ENCODE assay signal across 1 cellular context in the genomic region with DNA sequence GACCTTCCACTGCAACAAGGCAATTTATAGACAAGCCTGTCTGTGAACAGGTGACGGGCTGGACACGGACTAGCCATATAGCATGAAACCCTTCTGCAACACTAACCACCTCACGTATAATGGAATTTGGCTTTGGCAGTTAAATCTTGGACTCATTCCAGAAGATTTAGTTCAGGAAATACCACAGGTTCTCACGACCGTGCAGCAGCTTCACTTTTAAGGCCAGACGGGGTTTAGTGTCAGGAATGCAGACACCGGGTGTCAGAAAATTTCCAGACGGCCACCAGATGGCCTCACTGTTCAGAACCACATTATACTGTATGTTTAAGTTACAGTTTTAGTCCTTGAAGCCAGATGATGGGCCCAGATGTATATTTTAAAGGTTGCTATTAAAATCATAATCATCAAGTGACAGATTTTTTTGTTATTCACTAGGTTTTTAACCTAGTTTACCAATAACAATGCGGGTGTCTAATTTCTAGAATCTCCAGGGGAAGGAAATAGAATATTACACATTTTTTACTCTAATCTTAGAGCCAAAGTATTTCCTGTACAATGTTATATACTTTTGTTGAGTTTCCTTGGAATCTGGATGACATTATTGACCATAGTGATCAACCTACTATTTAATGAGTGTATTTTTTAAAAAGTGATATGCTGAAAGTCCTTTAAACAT.
TF ChIP-seq lines count a peak whose summit lies in the region.

No MANE protein-coding gene starts in this region.

TF ChIP-seq in HepG2, 621 proteins besides CTCF, POLR2A, EP300 and RAD21 (continued from another document and continues in another):
- TF ChIP-seq, protein P1, sequence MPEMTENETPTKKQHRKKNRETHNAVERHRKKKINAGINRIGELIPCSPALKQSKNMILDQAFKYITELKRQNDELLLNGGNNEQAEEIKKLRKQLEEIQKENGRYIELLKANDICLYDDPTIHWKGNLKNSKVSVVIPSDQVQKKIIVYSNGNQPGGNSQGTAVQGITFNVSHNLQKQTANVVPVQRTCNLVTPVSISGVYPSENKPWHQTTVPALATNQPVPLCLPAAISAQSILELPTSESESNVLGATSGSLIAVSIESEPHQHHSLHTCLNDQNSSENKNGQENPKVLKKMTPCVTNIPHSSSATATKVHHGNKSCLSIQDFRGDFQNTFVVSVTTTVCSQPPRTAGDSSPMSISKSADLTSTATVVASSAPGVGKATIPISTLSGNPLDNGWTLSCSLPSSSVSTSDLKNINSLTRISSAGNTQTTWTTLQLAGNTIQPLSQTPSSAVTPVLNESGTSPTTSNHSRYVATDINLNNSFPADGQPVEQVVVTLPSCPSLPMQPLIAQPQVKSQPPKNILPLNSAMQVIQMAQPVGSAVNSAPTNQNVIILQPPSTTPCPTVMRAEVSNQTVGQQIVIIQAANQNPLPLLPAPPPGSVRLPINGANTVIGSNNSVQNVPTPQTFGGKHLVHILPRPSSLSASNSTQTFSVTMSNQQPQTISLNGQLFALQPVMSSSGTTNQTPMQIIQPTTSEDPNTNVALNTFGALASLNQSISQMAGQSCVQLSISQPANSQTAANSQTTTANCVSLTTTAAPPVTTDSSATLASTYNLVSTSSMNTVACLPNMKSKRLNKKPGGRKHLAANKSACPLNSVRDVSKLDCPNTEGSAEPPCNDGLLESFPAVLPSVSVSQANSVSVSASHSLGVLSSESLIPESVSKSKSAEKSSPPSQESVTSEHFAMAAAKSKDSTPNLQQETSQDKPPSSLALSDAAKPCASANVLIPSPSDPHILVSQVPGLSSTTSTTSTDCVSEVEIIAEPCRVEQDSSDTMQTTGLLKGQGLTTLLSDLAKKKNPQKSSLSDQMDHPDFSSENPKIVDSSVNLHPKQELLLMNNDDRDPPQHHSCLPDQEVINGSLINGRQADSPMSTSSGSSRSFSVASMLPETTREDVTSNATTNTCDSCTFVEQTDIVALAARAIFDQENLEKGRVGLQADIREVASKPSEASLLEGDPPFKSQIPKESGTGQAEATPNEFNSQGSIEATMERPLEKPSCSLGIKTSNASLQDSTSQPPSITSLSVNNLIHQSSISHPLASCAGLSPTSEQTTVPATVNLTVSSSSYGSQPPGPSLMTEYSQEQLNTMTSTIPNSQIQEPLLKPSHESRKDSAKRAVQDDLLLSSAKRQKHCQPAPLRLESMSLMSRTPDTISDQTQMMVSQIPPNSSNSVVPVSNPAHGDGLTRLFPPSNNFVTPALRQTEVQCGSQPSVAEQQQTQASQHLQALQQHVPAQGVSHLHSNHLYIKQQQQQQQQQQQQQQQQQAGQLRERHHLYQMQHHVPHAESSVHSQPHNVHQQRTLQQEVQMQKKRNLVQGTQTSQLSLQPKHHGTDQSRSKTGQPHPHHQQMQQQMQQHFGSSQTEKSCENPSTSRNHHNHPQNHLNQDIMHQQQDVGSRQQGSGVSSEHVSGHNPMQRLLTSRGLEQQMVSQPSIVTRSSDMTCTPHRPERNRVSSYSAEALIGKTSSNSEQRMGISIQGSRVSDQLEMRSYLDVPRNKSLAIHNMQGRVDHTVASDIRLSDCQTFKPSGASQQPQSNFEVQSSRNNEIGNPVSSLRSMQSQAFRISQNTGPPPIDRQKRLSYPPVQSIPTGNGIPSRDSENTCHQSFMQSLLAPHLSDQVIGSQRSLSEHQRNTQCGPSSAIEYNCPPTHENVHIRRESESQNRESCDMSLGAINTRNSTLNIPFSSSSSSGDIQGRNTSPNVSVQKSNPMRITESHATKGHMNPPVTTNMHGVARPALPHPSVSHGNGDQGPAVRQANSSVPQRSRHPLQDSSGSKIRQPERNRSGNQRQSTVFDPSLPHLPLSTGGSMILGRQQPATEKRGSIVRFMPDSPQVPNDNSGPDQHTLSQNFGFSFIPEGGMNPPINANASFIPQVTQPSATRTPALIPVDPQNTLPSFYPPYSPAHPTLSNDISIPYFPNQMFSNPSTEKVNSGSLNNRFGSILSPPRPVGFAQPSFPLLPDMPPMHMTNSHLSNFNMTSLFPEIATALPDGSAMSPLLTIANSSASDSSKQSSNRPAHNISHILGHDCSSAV (CRISPR knock-in tag; IDR thresholded peaks at IDR 0.05; ENCODE audit: borderline replicate concordance): no peak
- no peak for TF ChIP-seq NCOA5 (CRISPR knock-in tag; IDR thresholded peaks at IDR 0.05)
- TF ChIP-seq, protein P2, sequence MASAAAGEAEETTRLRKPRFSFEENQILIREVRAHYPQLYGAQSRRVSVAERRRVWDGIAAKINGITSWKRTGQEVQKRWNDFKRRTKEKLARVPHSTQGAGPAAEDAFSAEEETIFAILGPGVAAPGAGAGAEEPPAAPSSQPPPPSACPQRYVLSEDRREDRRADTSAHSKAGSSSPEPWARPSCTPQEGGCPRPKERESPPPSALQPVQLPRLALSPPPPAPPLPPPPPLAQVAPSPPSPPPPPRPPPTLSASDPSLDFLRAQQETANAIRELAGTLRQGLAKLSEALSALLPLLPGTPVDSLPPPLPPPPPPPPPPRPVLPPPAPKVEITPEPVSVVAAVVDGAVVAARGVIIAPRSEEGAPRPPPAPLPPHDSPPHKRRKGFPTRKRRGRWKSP (CRISPR knock-in tag; IDR thresholded peaks at IDR 0.05): no peak
- TF ChIP-seq ZNF543 (CRISPR knock-in tag; IDR thresholded peaks at IDR 0.05): no peak
- no peak for TF ChIP-seq TCF7 (IDR thresholded peaks at IDR 0.05; ENCODE audit: low read depth)
- TF ChIP-seq, protein P3, sequence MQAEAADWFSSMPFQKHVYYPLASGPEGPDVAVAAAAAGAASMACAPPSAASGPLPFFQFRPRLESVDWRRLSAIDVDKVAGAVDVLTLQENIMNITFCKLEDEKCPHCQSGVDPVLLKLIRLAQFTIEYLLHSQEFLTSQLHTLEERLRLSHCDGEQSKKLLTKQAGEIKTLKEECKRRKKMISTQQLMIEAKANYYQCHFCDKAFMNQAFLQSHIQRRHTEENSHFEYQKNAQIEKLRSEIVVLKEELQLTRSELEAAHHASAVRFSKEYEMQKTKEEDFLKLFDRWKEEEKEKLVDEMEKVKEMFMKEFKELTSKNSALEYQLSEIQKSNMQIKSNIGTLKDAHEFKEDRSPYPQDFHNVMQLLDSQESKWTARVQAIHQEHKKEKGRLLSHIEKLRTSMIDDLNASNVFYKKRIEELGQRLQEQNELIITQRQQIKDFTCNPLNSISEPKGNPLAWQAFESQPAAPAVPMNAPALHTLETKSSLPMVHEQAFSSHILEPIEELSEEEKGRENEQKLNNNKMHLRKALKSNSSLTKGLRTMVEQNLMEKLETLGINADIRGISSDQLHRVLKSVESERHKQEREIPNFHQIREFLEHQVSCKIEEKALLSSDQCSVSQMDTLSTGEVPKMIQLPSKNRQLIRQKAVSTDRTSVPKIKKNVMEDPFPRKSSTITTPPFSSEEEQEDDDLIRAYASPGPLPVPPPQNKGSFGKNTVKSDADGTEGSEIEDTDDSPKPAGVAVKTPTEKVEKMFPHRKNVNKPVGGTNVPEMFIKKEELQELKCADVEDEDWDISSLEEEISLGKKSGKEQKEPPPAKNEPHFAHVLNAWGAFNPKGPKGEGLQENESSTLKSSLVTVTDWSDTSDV (CRISPR knock-in tag; IDR thresholded peaks at IDR 0.05): no peak
- TF ChIP-seq, protein P4, sequence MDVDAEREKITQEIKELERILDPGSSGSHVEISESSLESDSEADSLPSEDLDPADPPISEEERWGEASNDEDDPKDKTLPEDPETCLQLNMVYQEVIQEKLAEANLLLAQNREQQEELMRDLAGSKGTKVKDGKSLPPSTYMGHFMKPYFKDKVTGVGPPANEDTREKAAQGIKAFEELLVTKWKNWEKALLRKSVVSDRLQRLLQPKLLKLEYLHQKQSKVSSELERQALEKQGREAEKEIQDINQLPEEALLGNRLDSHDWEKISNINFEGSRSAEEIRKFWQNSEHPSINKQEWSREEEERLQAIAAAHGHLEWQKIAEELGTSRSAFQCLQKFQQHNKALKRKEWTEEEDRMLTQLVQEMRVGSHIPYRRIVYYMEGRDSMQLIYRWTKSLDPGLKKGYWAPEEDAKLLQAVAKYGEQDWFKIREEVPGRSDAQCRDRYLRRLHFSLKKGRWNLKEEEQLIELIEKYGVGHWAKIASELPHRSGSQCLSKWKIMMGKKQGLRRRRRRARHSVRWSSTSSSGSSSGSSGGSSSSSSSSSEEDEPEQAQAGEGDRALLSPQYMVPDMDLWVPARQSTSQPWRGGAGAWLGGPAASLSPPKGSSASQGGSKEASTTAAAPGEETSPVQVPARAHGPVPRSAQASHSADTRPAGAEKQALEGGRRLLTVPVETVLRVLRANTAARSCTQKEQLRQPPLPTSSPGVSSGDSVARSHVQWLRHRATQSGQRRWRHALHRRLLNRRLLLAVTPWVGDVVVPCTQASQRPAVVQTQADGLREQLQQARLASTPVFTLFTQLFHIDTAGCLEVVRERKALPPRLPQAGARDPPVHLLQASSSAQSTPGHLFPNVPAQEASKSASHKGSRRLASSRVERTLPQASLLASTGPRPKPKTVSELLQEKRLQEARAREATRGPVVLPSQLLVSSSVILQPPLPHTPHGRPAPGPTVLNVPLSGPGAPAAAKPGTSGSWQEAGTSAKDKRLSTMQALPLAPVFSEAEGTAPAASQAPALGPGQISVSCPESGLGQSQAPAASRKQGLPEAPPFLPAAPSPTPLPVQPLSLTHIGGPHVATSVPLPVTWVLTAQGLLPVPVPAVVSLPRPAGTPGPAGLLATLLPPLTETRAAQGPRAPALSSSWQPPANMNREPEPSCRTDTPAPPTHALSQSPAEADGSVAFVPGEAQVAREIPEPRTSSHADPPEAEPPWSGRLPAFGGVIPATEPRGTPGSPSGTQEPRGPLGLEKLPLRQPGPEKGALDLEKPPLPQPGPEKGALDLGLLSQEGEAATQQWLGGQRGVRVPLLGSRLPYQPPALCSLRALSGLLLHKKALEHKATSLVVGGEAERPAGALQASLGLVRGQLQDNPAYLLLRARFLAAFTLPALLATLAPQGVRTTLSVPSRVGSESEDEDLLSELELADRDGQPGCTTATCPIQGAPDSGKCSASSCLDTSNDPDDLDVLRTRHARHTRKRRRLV (CRISPR knock-in tag; IDR thresholded peaks at IDR 0.05): no peak
- TF ChIP-seq MEF2D (CRISPR knock-in tag; IDR thresholded peaks at IDR 0.05): no peak
- no peak for TF ChIP-seq NR2F6 (IDR thresholded peaks at IDR 0.05)
- no peak for TF ChIP-seq NR2F6 (CRISPR knock-in tag; IDR thresholded peaks at IDR 0.05)
- TF ChIP-seq KLF13 (CRISPR knock-in tag; IDR thresholded peaks at IDR 0.05): no peak
- TF ChIP-seq KLF16 (CRISPR knock-in tag; IDR thresholded peaks at IDR 0.05): 0 out of 4 replicates have a peak, but pooled peaks of 1 of the 2 experiments have one; percentile 32
- no peak for TF ChIP-seq BHLHE40 (IDR thresholded peaks at IDR 0.05; ENCODE audit: low read length)
- no peak for TF ChIP-seq ATAD3A (CRISPR knock-in tag; IDR thresholded peaks at IDR 0.05)
- TF ChIP-seq, protein P5, sequence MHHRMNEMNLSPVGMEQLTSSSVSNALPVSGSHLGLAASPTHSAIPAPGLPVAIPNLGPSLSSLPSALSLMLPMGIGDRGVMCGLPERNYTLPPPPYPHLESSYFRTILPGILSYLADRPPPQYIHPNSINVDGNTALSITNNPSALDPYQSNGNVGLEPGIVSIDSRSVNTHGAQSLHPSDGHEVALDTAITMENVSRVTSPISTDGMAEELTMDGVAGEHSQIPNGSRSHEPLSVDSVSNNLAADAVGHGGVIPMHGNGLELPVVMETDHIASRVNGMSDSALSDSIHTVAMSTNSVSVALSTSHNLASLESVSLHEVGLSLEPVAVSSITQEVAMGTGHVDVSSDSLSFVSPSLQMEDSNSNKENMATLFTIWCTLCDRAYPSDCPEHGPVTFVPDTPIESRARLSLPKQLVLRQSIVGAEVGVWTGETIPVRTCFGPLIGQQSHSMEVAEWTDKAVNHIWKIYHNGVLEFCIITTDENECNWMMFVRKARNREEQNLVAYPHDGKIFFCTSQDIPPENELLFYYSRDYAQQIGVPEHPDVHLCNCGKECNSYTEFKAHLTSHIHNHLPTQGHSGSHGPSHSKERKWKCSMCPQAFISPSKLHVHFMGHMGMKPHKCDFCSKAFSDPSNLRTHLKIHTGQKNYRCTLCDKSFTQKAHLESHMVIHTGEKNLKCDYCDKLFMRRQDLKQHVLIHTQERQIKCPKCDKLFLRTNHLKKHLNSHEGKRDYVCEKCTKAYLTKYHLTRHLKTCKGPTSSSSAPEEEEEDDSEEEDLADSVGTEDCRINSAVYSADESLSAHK (CRISPR knock-in tag; IDR thresholded peaks at IDR 0.05; ENCODE audit: borderline replicate concordance): no peak
- TF ChIP-seq ZNF253 (CRISPR knock-in tag; IDR thresholded peaks at IDR 0.05; ENCODE audit: borderline replicate concordance): no peak
- no peak for TF ChIP-seq MLLT10 (CRISPR knock-in tag; IDR thresholded peaks at IDR 0.05)
- TF ChIP-seq, protein P6, sequence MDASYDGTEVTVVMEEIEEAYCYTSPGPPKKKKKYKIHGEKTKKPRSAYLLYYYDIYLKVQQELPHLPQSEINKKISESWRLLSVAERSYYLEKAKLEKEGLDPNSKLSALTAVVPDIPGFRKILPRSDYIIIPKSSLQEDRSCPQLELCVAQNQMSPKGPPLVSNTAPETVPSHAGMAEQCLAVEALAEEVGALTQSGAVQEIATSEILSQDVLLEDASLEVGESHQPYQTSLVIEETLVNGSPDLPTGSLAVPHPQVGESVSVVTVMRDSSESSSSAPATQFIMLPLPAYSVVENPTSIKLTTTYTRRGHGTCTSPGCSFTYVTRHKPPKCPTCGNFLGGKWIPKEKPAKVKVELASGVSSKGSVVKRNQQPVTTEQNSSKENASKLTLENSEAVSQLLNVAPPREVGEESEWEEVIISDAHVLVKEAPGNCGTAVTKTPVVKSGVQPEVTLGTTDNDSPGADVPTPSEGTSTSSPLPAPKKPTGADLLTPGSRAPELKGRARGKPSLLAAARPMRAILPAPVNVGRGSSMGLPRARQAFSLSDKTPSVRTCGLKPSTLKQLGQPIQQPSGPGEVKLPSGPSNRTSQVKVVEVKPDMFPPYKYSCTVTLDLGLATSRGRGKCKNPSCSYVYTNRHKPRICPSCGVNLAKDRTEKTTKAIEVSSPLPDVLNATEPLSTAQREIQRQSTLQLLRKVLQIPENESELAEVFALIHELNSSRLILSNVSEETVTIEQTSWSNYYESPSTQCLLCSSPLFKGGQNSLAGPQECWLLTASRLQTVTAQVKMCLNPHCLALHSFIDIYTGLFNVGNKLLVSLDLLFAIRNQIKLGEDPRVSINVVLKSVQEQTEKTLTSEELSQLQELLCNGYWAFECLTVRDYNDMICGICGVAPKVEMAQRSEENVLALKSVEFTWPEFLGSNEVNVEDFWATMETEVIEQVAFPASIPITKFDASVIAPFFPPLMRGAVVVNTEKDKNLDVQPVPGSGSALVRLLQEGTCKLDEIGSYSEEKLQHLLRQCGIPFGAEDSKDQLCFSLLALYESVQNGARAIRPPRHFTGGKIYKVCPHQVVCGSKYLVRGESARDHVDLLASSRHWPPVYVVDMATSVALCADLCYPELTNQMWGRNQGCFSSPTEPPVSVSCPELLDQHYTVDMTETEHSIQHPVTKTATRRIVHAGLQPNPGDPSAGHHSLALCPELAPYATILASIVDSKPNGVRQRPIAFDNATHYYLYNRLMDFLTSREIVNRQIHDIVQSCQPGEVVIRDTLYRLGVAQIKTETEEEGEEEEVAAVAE (CRISPR knock-in tag; IDR thresholded peaks at IDR 0.05; ENCODE audit: borderline replicate concordance): 0 out of 2 replicates have a peak, but pooled peaks have one; percentile 26
- no peak for TF ChIP-seq U2AF2 (IDR thresholded peaks at IDR 0.05; ENCODE audit: low read depth, low read length)
- TF ChIP-seq ZNF292 (CRISPR knock-in tag; IDR thresholded peaks at IDR 0.05; ENCODE audit: borderline replicate concordance, low read depth): no peak
- TF ChIP-seq SPEN (CRISPR knock-in tag; IDR thresholded peaks at IDR 0.05; ENCODE audit: low read depth): no peak
- no peak for TF ChIP-seq TAF1 (CRISPR knock-in tag; IDR thresholded peaks at IDR 0.05)
- TF ChIP-seq, protein P7, sequence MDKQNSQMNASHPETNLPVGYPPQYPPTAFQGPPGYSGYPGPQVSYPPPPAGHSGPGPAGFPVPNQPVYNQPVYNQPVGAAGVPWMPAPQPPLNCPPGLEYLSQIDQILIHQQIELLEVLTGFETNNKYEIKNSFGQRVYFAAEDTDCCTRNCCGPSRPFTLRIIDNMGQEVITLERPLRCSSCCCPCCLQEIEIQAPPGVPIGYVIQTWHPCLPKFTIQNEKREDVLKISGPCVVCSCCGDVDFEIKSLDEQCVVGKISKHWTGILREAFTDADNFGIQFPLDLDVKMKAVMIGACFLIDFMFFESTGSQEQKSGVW (CRISPR knock-in tag; IDR thresholded peaks at IDR 0.05; ENCODE audit: borderline replicate concordance): no peak
- no peak for TF ChIP-seq HOXA7 (CRISPR knock-in tag; IDR thresholded peaks at IDR 0.05)
- no peak for TF ChIP-seq PHB2 (IDR thresholded peaks at IDR 0.05; ENCODE audit: partially characterized antibody)
- no peak for TF ChIP-seq ADNP (CRISPR knock-in tag; IDR thresholded peaks at IDR 0.05)
